Comparison of ENCODE assay signal across 19 cellular contexts in genomic region chr11:698493-699115, GRCh38. TPM values are rescaled to one million over a fixed set of nuclear protein-coding genes. Genes with fewer than 3 reads are reported as not detected.
A peak's percentile ranks its signal among the peaks of the same experiment; 100 is the strongest.
DNase-seq lines count a peak whose midpoint lies in the region; ATAC-seq and TF ChIP-seq lines count a peak whose summit lies in the region.
"Had no signal": no experiment of that assay in that cellular context is flagged by ENCODE, and none has a peak within 500 bp of the region (broad histone marks: within the 10 kb centered on the region; RNA-seq: fewer than 3 reads in every experiment).

No MANE protein-coding gene starts in this region.

- H2AFZ ChIP-seq in OCI-LY1 (ENCODE audit: low read length), result no peak overlapping the region

- H3K4me1 ChIP-seq in OCI-LY1 (ENCODE audit: insufficient read depth, low read length, severe bottlenecking) (peaks cover 28% of the 10 kb centered on the region), gastrocnemius medialis (peaks cover 29 to 30% of the 10 kb centered on the region in 2 donors)

- no peak for TF ChIP-seq CTCF in CD4-positive, alpha-beta T cell (IDR thresholded peaks at IDR 0.05)
- no peak for TF ChIP-seq CTCF in OCI-LY1 (IDR thresholded peaks at IDR 0.05; ENCODE audit: low read length)
- no peak for TF ChIP-seq CTCF in dorsolateral prefrontal cortex (IDR thresholded peaks at IDR 0.05 in 54 of 56, conservative IDR thresholded peaks at IDR 0.05 in 2 of 56; ENCODE audit: low read depth in 1 of 56, partially characterized antibody in 56 of 56)
- TF ChIP-seq CTCF in gastrocnemius medialis (IDR thresholded peaks at IDR 0.05 in 4 of 5, conservative IDR thresholded peaks at IDR 0.05 in 1 of 5), result no peak

- H4K20me1 ChIP-seq in OCI-LY1 (ENCODE audit: insufficient read depth, low read length), result no peaks in the 10 kb centered on the region

- DNase-seq in CD4-positive, alpha-beta T cell, result no peak
- DNase-seq in dorsolateral prefrontal cortex (no peak), gastrocnemius medialis (no peak), nucleus accumbens (lab: John Stamatoyannopoulos, UW) (no peak), UCSD-AML1 (lab: John Stamatoyannopoulos, UW; ENCODE audit: unreplicated experiment) (no peak), immature natural killer cell (no peak)
- DNase-seq: AML-193; body of pancreas; DND-41; KBM-7; lower lobe of right lung; NCI-H146; NCI-H526 treated with DMSO at 0.1 percent for 48 hours; stimulated activated CD4-positive, alpha-beta T cell treated with anti-CD3 and anti-CD28 coated beads, Interleukin-15, amount 100 ng/mL, for 24 hours had no signal

- no peak overlapping the region for H3K4me3 ChIP-seq in OCI-LY1 (ENCODE audit: low read depth, low read length, poor library complexity, severe bottlenecking)
- no peak overlapping the region for H3K4me3 ChIP-seq in dorsolateral prefrontal cortex
- H3K4me3 ChIP-seq in gastrocnemius medialis, result no peak overlapping the region
- H3K4me3 ChIP-seq: body of pancreas, GM12878, lower lobe of right lung, ovary, SJCRH30 had no signal

- CTCF ChIA-PET in CD4-positive, alpha-beta T cell (lab: Charles Lee), result interaction anchor here (0.6 to 1.2 kb wide), 2 partner anchors 85 to 144 kb away, joined by 3 read pairs; no protein-coding TSS in a partner anchor

- H3K36me3 Mint-ChIP-seq in CD4-positive, alpha-beta T cell (ENCODE audit: low read depth), result no peaks in the 10 kb centered on the region
- no peaks in the 10 kb centered on the region for H3K36me3 Mint-ChIP-seq in immature natural killer cell

- no peaks in the 10 kb centered on the region for H3K27me3 Mint-ChIP-seq in CD4-positive, alpha-beta T cell
- peaks cover 0 to 17% (median 2%) of the 10 kb centered on the region in 3 donors for H3K27me3 Mint-ChIP-seq in immature natural killer cell (ENCODE audit: low read depth in 3 of 3)

- in situ Hi-C loops in gastrocnemius medialis (cut with MboI; ENCODE audit: low sequenced_read_pairs in 4 of 4), result no loop called here

- no peaks in the 10 kb centered on the region for H3F3A ChIP-seq in OCI-LY1 (ENCODE audit: insufficient read depth, low read length)

- intact Hi-C loops in CD4-positive, alpha-beta T cell (cut with DNase I, micrococcal nuclease), result loop anchor here (5.0 to 10.0 kb wide), 2 partner anchors 99 to 134 kb away; partner anchors contain the start of genes SLC25A22 (in 2 of the 2), LMNTD2 (in 1 of the 2) and RASSF7 (in 1 of the 2)
- intact Hi-C loops in dorsolateral prefrontal cortex (cut with DNase I) (loop anchor here in 1 of 2 donors (10.0 kb wide), 1 partner anchor 124 kb away; the partner anchor contains the start of gene PHRF1), gastrocnemius medialis (cut with DNase I; ENCODE audit: low total_unique reads) (loop anchor here (2.0 to 5.0 kb wide), 4 partner anchors 30 to 131 kb away; partner anchors contain the start of gene TALDO1)

- H3K9me3 Mint-ChIP-seq in CD4-positive, alpha-beta T cell, result no peaks in the 10 kb centered on the region
- no peaks in the 10 kb centered on the region for H3K9me3 Mint-ChIP-seq in immature natural killer cell

- no peaks in the 10 kb centered on the region for H3K9me2 ChIP-seq in OCI-LY1 (ENCODE audit: low read depth, low read length)

- peak overlapping the region; percentile 74 for H3K27ac Mint-ChIP-seq in CD4-positive, alpha-beta T cell
- H3K27ac Mint-ChIP-seq in immature natural killer cell, result peak overlapping the region in 1 of 6 donors; percentile 46

- no peaks in the 10 kb centered on the region for H3K9me3 ChIP-seq in CD4-positive, alpha-beta T cell (ENCODE audit: control insufficient read depth, low read length)
- no peaks in the 10 kb centered on the region for H3K9me3 ChIP-seq in OCI-LY1 (ENCODE audit: low read length)
- no peaks in the 10 kb centered on the region for H3K9me3 ChIP-seq in gastrocnemius medialis
- H3K9me3 ChIP-seq: body of pancreas, lower lobe of right lung, ovary, SJCRH30 had no signal

- no peak overlapping the region for H3K9ac ChIP-seq in OCI-LY1 (ENCODE audit: low read length)

- no peaks in the 10 kb centered on the region for H3K27me3 ChIP-seq in CD4-positive, alpha-beta T cell (ENCODE audit: control insufficient read depth, insufficient read depth, low read length)
- H3K27me3 ChIP-seq in OCI-LY1 (ENCODE audit: insufficient read depth, low read length) (no peaks in the 10 kb centered on the region), dorsolateral prefrontal cortex (no peaks in the 10 kb centered on the region), gastrocnemius medialis (no peaks in the 10 kb centered on the region)
- H3K27me3 ChIP-seq: body of pancreas, ovary, SJCRH30 had no signal

- H3K27ac ChIP-seq in CD4-positive, alpha-beta T cell (ENCODE audit: low read depth, low read length), result no peak overlapping the region
- peak overlapping the region; percentile 96 for H3K27ac ChIP-seq in OCI-LY1 (ENCODE audit: low read depth, low read length, poor library complexity, severe bottlenecking)
- peak overlapping the region in 36 of 59 donors; percentile 1 to 100 (median 73) for H3K27ac ChIP-seq in dorsolateral prefrontal cortex
- H3K27ac ChIP-seq in gastrocnemius medialis, result peak overlapping the region; percentile 92 to 100 (median 98)
- H3K27ac ChIP-seq: ovary, SJCRH30 had no signal

- no peak for ATAC-seq in CD4-positive, alpha-beta T cell (ENCODE audit: poor library complexity)
- ATAC-seq in gastrocnemius medialis (no peak), HG02970 (IDR thresholded peaks at IDR 0.05; ENCODE audit: low FRiP score, unreplicated experiment) (no peak)
- ATAC-seq: body of pancreas, GM12878, lower lobe of right lung had no signal

- H3K4me3 Mint-ChIP-seq in CD4-positive, alpha-beta T cell, result peak overlapping the region; percentile 78
- peak overlapping the region in 1 of 5 donors; percentile 27 for H3K4me3 Mint-ChIP-seq in immature natural killer cell

- H3K36me3 ChIP-seq in OCI-LY1 (ENCODE audit: insufficient read depth, low read length) (no peaks in the 10 kb centered on the region; the same call in 1 of the 2 replicates), gastrocnemius medialis (peaks cover 0 to 25% of the 10 kb centered on the region in 2 donors)
- H3K36me3 ChIP-seq: ovary, SJCRH30 had no signal

- no peaks in the 10 kb centered on the region for H3K79me2 ChIP-seq in OCI-LY1 (ENCODE audit: insufficient read depth, low read length)

- no peak for TF ChIP-seq POLR2A in gastrocnemius medialis (IDR thresholded peaks at IDR 0.05)

- H3K4me2 ChIP-seq in OCI-LY1 (ENCODE audit: low read length), result no peak overlapping the region

- POLR2A ChIA-PET in CD4-positive, alpha-beta T cell (lab: Charles Lee), result no interaction called here

- peaks cover 24% of the 10 kb centered on the region for H3K4me1 Mint-ChIP-seq in CD4-positive, alpha-beta T cell (ENCODE audit: low read depth)
- peaks cover 32 to 34% of the 10 kb centered on the region in 2 donors for H3K4me1 Mint-ChIP-seq in immature natural killer cell

RNA-seq across cellular contexts. Expression of gene TMEM80, which starts 3.0 kb away (rescaled TPM):
- 10 to 100 TPM; 21.0 to 22.0 TPM for total RNA-seq in CD4-positive, alpha-beta T cell
- total RNA-seq in dorsolateral prefrontal cortex (10 to 100 TPM; 14.5 to 48.6 (median 27.2) TPM), gastrocnemius medialis (10 to 100 TPM in 3 of 4 donors, 1 to 10 TPM in 1; 3.2 to 22.3 (median 14.3) TPM)
- 10 to 100 TPM; 21.3 to 32.4 (median 30.4) TPM for polyA plus RNA-seq in immature natural killer cell

RNA-seq across cellular contexts. Expression of gene DEAF1, which starts 3.6 kb away (rescaled TPM):
- total RNA-seq in CD4-positive, alpha-beta T cell, result 10 to 100 TPM; 68.4 to 79.6 TPM
- total RNA-seq in dorsolateral prefrontal cortex, result 100 to 1,000 TPM in 119 of 120 experiments, 10 to 100 TPM in 1; 72.0 to 250 (median 144) TPM
- total RNA-seq in gastrocnemius medialis, result 10 to 100 TPM; 14.8 to 42.4 (median 25.2) TPM
- polyA plus RNA-seq in immature natural killer cell, result 10 to 100 TPM; 17.8 to 31.6 (median 18.6) TPM

RNA-seq across cellular contexts. Expression of gene EPS8L2, which starts 7.4 kb away (rescaled TPM):
- 1 to 10 TPM; 3.5 to 4.0 TPM for total RNA-seq in CD4-positive, alpha-beta T cell
- 10 to 100 TPM; 10.3 to 57.6 (median 18.1) TPM for total RNA-seq in dorsolateral prefrontal cortex
- 1 to 10 TPM in 3 of 4 donors, under 1 TPM in 1; 0.42 to 3.3 (median 1.8) TPM for total RNA-seq in gastrocnemius medialis
- 10 to 100 TPM; 12.9 to 15.1 (median 15.0) TPM for polyA plus RNA-seq in immature natural killer cell

RNA-seq across cellular contexts. Expression of gene TALDO1, which starts 48.7 kb away (rescaled TPM):
- total RNA-seq in CD4-positive, alpha-beta T cell, result 10 to 100 TPM; 26.2 to 27.7 TPM
- total RNA-seq in dorsolateral prefrontal cortex (100 to 1,000 TPM in 96 of 120 experiments, 10 to 100 TPM in 24; 58.9 to 258 (median 114) TPM), gastrocnemius medialis (100 to 1,000 TPM in 3 of 4 donors, 10 to 100 TPM in 1; 98.6 to 167 (median 153) TPM)
- 100 to 1,000 TPM; 163 to 189 (median 180) TPM for polyA plus RNA-seq in immature natural killer cell
